ENCODE assay signal across 8 cellular contexts in the genomic region with DNA sequence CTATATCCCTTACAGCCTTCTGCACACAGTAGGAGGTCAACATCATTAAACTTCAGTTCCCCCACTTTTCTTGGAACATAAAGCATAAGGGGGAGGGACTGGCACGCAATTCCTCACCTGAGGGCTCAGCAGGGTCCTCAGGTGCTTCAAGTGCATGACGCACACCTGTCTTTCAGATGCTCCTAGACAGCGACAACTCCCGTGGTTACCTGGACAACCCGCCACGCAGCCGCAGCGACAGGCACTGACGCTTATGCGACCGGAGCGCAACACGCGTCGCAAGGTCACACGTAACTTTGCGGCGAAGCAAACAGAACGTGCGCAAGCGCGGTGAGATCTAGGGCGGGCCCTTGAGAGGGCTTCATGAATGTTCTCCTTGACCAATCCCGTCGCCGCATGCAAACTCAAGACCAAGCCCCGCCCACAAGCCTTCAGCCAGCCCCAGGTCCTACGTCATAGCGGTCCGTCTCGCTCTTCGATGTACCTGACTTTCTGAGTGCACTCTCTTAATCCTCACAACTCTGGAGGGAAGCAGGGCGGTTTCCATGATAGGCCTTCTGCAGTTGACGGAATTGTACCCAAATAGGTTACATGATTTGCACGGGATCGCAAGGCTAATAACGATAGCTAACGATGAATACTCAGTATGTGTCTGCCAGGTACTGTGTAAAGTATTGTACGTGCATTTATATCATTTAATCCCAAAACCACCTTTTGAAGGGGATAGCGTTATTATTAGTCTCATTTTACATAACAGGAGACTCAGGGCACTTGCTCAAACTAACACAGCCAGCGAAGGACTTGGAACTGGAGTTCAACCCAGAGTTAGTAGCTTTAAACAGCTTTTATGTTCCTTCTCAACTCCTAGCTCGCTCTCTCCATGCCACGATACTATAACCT. TPM values are rescaled to one million over a fixed set of nuclear protein-coding genes. Genes with fewer than 3 reads are reported as not detected.
DNase-seq lines count a peak whose midpoint lies in the region; ATAC-seq and TF ChIP-seq lines count a peak whose summit lies in the region.

A gene with protein sequence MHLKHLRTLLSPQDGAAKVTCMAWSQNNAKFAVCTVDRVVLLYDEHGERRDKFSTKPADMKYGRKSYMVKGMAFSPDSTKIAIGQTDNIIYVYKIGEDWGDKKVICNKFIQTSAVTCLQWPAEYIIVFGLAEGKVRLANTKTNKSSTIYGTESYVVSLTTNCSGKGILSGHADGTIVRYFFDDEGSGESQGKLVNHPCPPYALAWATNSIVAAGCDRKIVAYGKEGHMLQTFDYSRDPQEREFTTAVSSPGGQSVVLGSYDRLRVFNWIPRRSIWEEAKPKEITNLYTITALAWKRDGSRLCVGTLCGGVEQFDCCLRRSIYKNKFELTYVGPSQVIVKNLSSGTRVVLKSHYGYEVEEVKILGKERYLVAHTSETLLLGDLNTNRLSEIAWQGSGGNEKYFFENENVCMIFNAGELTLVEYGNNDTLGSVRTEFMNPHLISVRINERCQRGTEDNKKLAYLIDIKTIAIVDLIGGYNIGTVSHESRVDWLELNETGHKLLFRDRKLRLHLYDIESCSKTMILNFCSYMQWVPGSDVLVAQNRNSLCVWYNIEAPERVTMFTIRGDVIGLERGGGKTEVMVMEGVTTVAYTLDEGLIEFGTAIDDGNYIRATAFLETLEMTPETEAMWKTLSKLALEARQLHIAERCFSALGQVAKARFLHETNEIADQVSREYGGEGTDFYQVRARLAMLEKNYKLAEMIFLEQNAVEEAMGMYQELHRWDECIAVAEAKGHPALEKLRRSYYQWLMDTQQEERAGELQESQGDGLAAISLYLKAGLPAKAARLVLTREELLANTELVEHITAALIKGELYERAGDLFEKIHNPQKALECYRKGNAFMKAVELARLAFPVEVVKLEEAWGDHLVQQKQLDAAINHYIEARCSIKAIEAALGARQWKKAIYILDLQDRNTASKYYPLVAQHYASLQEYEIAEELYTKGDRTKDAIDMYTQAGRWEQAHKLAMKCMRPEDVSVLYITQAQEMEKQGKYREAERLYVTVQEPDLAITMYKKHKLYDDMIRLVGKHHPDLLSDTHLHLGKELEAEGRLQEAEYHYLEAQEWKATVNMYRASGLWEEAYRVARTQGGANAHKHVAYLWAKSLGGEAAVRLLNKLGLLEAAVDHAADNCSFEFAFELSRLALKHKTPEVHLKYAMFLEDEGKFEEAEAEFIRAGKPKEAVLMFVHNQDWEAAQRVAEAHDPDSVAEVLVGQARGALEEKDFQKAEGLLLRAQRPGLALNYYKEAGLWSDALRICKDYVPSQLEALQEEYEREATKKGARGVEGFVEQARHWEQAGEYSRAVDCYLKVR (N-terminal part only) (minus strand): TSS at position 246 of the 900 bp plus-strand sequence. CDS start 90 bp downstream, at position 156.

- TF ChIP-seq CTCF in KMS-11 (conservative IDR thresholded peaks at IDR 0.05; ENCODE audit: low read depth, low read length) (no peak), Peyer's patch (IDR thresholded peaks at IDR 0.05) (no peak), esophagus muscularis mucosa (IDR thresholded peaks at IDR 0.05) (no peak)

- H3K27me3 ChIP-seq in KMS-11 (ENCODE audit: insufficient read depth, low read depth) (no peaks in the 10 kb centered on the region), Peyer's patch (no peaks in the 10 kb centered on the region), esophagus muscularis mucosa (peaks cover 0 to 1% (median 0%) of the 10 kb centered on the region in 4 donors), muscle layer of colon (ENCODE audit: control insufficient read depth in 1 of 2, insufficient read depth in 2 of 2, low read length in 2 of 2) (peaks cover 0 to 4% of the 10 kb centered on the region in 2 donors)

- peak; percentile 94 for ATAC-seq in GM21786 (IDR thresholded peaks at IDR 0.05; ENCODE audit: unreplicated experiment)
- peak; percentile 93 to 94 for ATAC-seq in activated T-cell treated with anti-CD3 and anti-CD28 coated beads, Interleukin-2, amount 50 U/mL, for 72 hours (replicated peaks in 1 of 2)

- H3K27ac ChIP-seq in KMS-11 (peak within 1 kb of the TSS; percentile 46), Peyer's patch (peak within 1 kb of the TSS; percentile 64 to 80 (median 66)), esophagus muscularis mucosa (replicated peaks in 1 of 4) (peak within 1 kb of the TSS; percentile 73 to 82 (median 76)), muscle layer of colon (ENCODE audit: low read depth, low read length) (peak within 1 kb of the TSS; percentile 84)

- no peaks in the 10 kb centered on the region for H3K36me3 ChIP-seq in KMS-11 (ENCODE audit: insufficient read depth)
- no peaks in the 10 kb centered on the region for H3K36me3 ChIP-seq in Peyer's patch
- H3K36me3 ChIP-seq in esophagus muscularis mucosa, result peaks cover 0 to 15% (median 7%) of the 10 kb centered on the region in 4 donors
- H3K36me3 ChIP-seq in muscle layer of colon (ENCODE audit: insufficient read depth, low read length), result peaks cover 8% of the 10 kb centered on the region

- intact Hi-C loops in esophagus muscularis mucosa (cut with DNase I), result loop anchor here (2.0 to 5.0 kb wide), 2 partner anchors 62 to 93 kb away; a partner anchor contains a TSS

- TF ChIP-seq POLR2A in Peyer's patch (IDR thresholded peaks at IDR 0.05) (peak in 1 of 2 donors; percentile 71), esophagus muscularis mucosa (IDR thresholded peaks at IDR 0.05; ENCODE audit: low read depth) (peak; percentile 20)

- H3K4me2 ChIP-seq in KMS-11, result peak within 1 kb of the TSS; percentile 81

- peaks cover 31% of the 10 kb centered on the region for H3K4me1 Mint-ChIP-seq in activated T-cell treated with anti-CD3 and anti-CD28 coated beads, Interleukin-2, amount 50 U/mL, for 72 hours (ENCODE audit: low read depth)

- peak within 1 kb of the TSS; percentile 81 for H3K27ac Mint-ChIP-seq in activated T-cell treated with anti-CD3 and anti-CD28 coated beads, Interleukin-2, amount 50 U/mL, for 72 hours

- no peaks in the 10 kb centered on the region for H3K79me2 ChIP-seq in KMS-11 (ENCODE audit: insufficient read depth, low read depth)

- H3K4me3 ChIP-seq in KMS-11 (IDR thresholded peaks at IDR 0.05; ENCODE audit: insufficient read depth, low read depth, low read length) (peak within 1 kb of the TSS; percentile 92), Peyer's patch (peak within 1 kb of the TSS; percentile 42 to 54 (median 52)), esophagus muscularis mucosa (peak within 1 kb of the TSS; percentile 62 to 70 (median 66)), muscle layer of colon (ENCODE audit: low read depth in 1 of 2, low read length in 2 of 2) (peak within 1 kb of the TSS; percentile 73 to 99)

- DNase-seq in DMS79 (lab: John Stamatoyannopoulos, UW) (peak; percentile 100), Peyer's patch (peak; percentile 99 to 100 (median 100)), esophagus muscularis mucosa (ENCODE audit: extremely low spot score) (peak; percentile 100)
- peak; percentile 99 to 100 for DNase-seq in activated T-cell treated with anti-CD3 and anti-CD28 coated beads, Interleukin-2, amount 50 U/mL, for 72 hours
- peak; percentile 96 to 98 for DNase-seq in stimulated activated CD8-positive, alpha-beta memory T cell treated with anti-CD3 and anti-CD28 coated beads, Interleukin-7, amount 100 ng/mL, for 1 hour (ENCODE audit: low read depth in 2 of 2)

- H2AFZ ChIP-seq in KMS-11 (ENCODE audit: low read depth), result peak within 1 kb of the TSS; percentile 72

- H3K9me3 Mint-ChIP-seq in activated T-cell treated with anti-CD3 and anti-CD28 coated beads, Interleukin-2, amount 50 U/mL, for 72 hours, result no peaks in the 10 kb centered on the region

- H3K36me3 Mint-ChIP-seq in activated T-cell treated with anti-CD3 and anti-CD28 coated beads, Interleukin-2, amount 50 U/mL, for 72 hours (ENCODE audit: insufficient read depth in 2 of 2), result no peaks in the 10 kb centered on the region

- H3K9me3 ChIP-seq in Peyer's patch, result no peaks in the 10 kb centered on the region
- no peaks in the 10 kb centered on the region for H3K9me3 ChIP-seq in esophagus muscularis mucosa
- H3K9me3 ChIP-seq in muscle layer of colon (ENCODE audit: low read length), result no peaks in the 10 kb centered on the region

- peaks cover 14% of the 10 kb centered on the region for H3K27me3 Mint-ChIP-seq in activated T-cell treated with anti-CD3 and anti-CD28 coated beads, Interleukin-2, amount 50 U/mL, for 72 hours (ENCODE audit: low read depth)

- no peak for TF ChIP-seq EP300 in esophagus muscularis mucosa (IDR thresholded peaks at IDR 0.05)

- no peaks in the 10 kb centered on the region for H4K20me1 ChIP-seq in KMS-11 (ENCODE audit: insufficient read depth)

- H3K9ac ChIP-seq in KMS-11 (peak within 1 kb of the TSS; percentile 36; the same call in 1 of the 2 replicates), muscle layer of colon (ENCODE audit: low read length) (peak within 1 kb of the TSS; percentile 77)

- peaks cover 10% of the 10 kb centered on the region for H3K4me1 ChIP-seq in KMS-11 (ENCODE audit: low read depth, poor library complexity, severe bottlenecking)
- peaks cover 0 to 14% (median 10%) of the 10 kb centered on the region in 4 donors for H3K4me1 ChIP-seq in Peyer's patch
- H3K4me1 ChIP-seq in esophagus muscularis mucosa, result peaks cover 10 to 35% (median 29%) of the 10 kb centered on the region in 4 donors
- H3K4me1 ChIP-seq in muscle layer of colon (ENCODE audit: insufficient read depth, low read length), result peaks cover 15% of the 10 kb centered on the region

- H3K4me3 Mint-ChIP-seq in activated T-cell treated with anti-CD3 and anti-CD28 coated beads, Interleukin-2, amount 50 U/mL, for 72 hours, result peak within 1 kb of the TSS; percentile 89 to 94

- 20% methylated on average over 16 of the region's 43 CpGs for WGBS in esophagus muscularis mucosa

RNA-seq across cellular contexts. Expression of the gene that starts here (rescaled TPM):
- total RNA-seq in Peyer's patch, result 10 to 100 TPM; 38.8 to 86.5 (median 65.3) TPM
- total RNA-seq in activated T-cell treated with anti-CD3 and anti-CD28 coated beads, Interleukin-2, amount 50 U/mL, for 72 hours, result 10 to 100 TPM; 11.7 to 13.0 TPM
- 10 to 100 TPM; 12.1 to 29.7 (median 25.0) TPM for total RNA-seq in esophagus muscularis mucosa

Comparison
In these comparisons a context has a peak if more than half of its experiments do, and no peak if none do; other contexts are left out.
1. Peak in every context shown above with its lines: DNase-seq, ATAC-seq, H3K4me3 ChIP-seq and H3K27ac ChIP-seq.